In the genomic region with DNA sequence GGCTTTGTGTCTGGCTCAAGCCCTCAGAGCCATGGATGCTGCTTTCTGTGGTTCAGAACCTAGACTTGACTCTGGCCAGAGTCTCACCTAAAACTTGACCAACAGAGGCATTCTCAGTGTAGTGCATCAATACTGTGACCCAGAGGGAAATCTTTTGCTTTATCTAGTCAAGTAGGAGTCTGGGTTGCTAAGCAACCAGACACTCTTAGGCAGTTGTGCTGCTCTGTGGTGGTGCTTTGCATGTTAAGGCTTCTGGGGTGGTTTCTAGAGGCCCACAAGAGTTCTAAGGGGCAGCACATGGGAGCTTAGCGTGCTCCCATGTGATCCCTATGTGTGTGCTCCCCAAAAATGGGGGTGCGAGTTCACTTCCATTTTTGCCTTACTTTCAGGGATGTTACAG, we compare ENCODE assay signal across 20 cellular contexts.
A peak's percentile ranks its signal among the peaks of the same experiment; 100 is the strongest.
DNase-seq lines count a peak whose midpoint lies in the region; ATAC-seq, FAIRE-seq and TF ChIP-seq lines count a peak whose summit lies in the region.
"Had no signal": no experiment of that assay in that cellular context is flagged by ENCODE, and none has a peak within 500 bp of the region (broad histone marks: within the 10 kb centered on the region; RNA-seq: fewer than 3 reads in every experiment).

No MANE protein-coding gene starts in this region.

- intact Hi-C loops in esophagus muscularis mucosa (cut with DNase I), result no loop called here

- WGBS in esophagus muscularis mucosa, result 100% methylated on average over 2 of the region's 2 CpGs
- 80 to 97% (median 82%) methylated on average over 2 of the region's 2 CpGs for WGBS in small intestine, 3 donors

- ATAC-seq in HG03521 (IDR thresholded peaks at IDR 0.05; ENCODE audit: unreplicated experiment) (peak; percentile 71), HG03457 (IDR thresholded peaks at IDR 0.05; ENCODE audit: unreplicated experiment) (no peak), HG03378 (IDR thresholded peaks at IDR 0.05; ENCODE audit: unreplicated experiment) (no peak)
- ATAC-seq: activated naive CD4-positive, alpha-beta T cell treated with anti-CD3 and anti-CD28 coated beads, Interleukin-2, amount 50 U/mL, for 72 hours; gastroesophageal sphincter; Panc1; right cardiac atrium had no signal

- FAIRE-seq in small intestine (lab: Jason Lieb, UNC), result no peak
- FAIRE-seq: GM12891 had no signal

- TF ChIP-seq CTCF in GM12865 (IDR thresholded peaks at IDR 0.05; ENCODE audit: insufficient read depth, low read depth, low read length, missing control alignments) (no peak), esophagus muscularis mucosa (IDR thresholded peaks at IDR 0.05) (no peak)

- H3K9me3 ChIP-seq in esophagus muscularis mucosa (no peaks in the 10 kb centered on the region), small intestine (ENCODE audit: control insufficient read depth, low read depth) (no peaks in the 10 kb centered on the region)
- H3K9me3 ChIP-seq: ascending aorta, gastroesophageal sphincter, SJCRH30, testis had no signal

- DNase-seq in GM12865 (ENCODE audit: low read depth), result peak; percentile 30
- peak; percentile 5 for DNase-seq in GM19240 (ENCODE audit: insufficient read length, low spot score)
- DNase-seq in esophagus muscularis mucosa (ENCODE audit: extremely low spot score), result peak; percentile 31
- no peak for DNase-seq in small intestine
- DNase-seq in C1 segment of cervical spinal cord (lab: John Stamatoyannopoulos, UW), result no peak
- DNase-seq: activated CD4-positive, alpha-beta T cell treated with anti-CD3 and anti-CD28 coated beads, Interleukin-2, amount 10 ng/mL, durations not matched to agents 7 days and 5 days; cerebellar nuclear complex; DMS153; NK-92 treated with Interleukin-12 subunit alpha and Interleukin-12 subunit beta, amount 100 ng/mL, for 24 hours; right cardiac atrium; SJCRH30; testis had no signal

- TF ChIP-seq POLR2A in esophagus muscularis mucosa (IDR thresholded peaks at IDR 0.05; ENCODE audit: low read depth), result no peak

- no peak overlapping the region for H3K27ac ChIP-seq in esophagus muscularis mucosa (replicated peaks in 1 of 4)
- H3K27ac ChIP-seq in small intestine (ENCODE audit: low read depth in 1 of 2, low read length in 1 of 2), result no peak overlapping the region
- H3K27ac ChIP-seq: ascending aorta, gastroesophageal sphincter, SJCRH30, testis had no signal

- TF ChIP-seq EP300 in esophagus muscularis mucosa (IDR thresholded peaks at IDR 0.05), result no peak

- H3K36me3 ChIP-seq in esophagus muscularis mucosa (no peaks in the 10 kb centered on the region), small intestine (ENCODE audit: control insufficient read depth in 2 of 2, insufficient read depth in 2 of 2, low read length in 2 of 2) (no peaks in the 10 kb centered on the region)
- H3K36me3 ChIP-seq: ascending aorta, gastroesophageal sphincter, SJCRH30 had no signal

- H3K27me3 ChIP-seq in esophagus muscularis mucosa (no peaks in the 10 kb centered on the region), small intestine (ENCODE audit: control insufficient read depth in 2 of 2, insufficient read depth in 2 of 2, low read length in 2 of 2) (no peaks in the 10 kb centered on the region)
- H3K27me3 ChIP-seq: ascending aorta, gastroesophageal sphincter, SJCRH30, testis had no signal

- H3K4me3 ChIP-seq in GM12865 (ENCODE audit: low read depth, low read length), result no peak overlapping the region
- no peak overlapping the region for H3K4me3 ChIP-seq in esophagus muscularis mucosa
- H3K4me3 ChIP-seq in small intestine (ENCODE audit: low read depth in 1 of 2, low read length in 2 of 2), result no peak overlapping the region
- H3K4me3 ChIP-seq: ascending aorta, gastroesophageal sphincter, SJCRH30, testis had no signal

- H3K4me1 ChIP-seq in esophagus muscularis mucosa (no peaks in the 10 kb centered on the region), small intestine (ENCODE audit: control insufficient read depth in 2 of 2, insufficient read depth in 1 of 2, low read depth in 1 of 2, low read length in 1 of 2) (peaks cover 0 to 6% of the 10 kb centered on the region in 2 donors)
- H3K4me1 ChIP-seq: ascending aorta, gastroesophageal sphincter, SJCRH30, testis had no signal

Comparison
In these comparisons a context has a peak if more than half of its experiments do, and no peak if none do; other contexts are left out.
1. DNase-seq: peak in GM12865 (single experiment), GM19240 (single experiment) and esophagus muscularis mucosa (single experiment); none in small intestine (single experiment) and C1 segment of cervical spinal cord (0 of 14).